In genomic region chr4:8160572-8160971, GRCh38 we compare ENCODE assay signal across 15 cellular contexts. TPM values are rescaled to one million over a fixed set of nuclear protein-coding genes. Genes with fewer than 3 reads are reported as not detected.
DNase-seq lines count a peak whose midpoint lies in the region; ATAC-seq and TF ChIP-seq lines count a peak whose summit lies in the region.
"Had no signal": no experiment of that assay in that cellular context is flagged by ENCODE, and none has a peak within 500 bp of the region (broad histone marks: within the 10 kb centered on the region; RNA-seq: fewer than 3 reads in every experiment).

No MANE protein-coding gene starts in this region.

- no peaks in the 10 kb centered on the region for H3K4me1 ChIP-seq in hepatocyte (ENCODE audit: insufficient read depth)

- no peak overlapping the region for H3K4me3 ChIP-seq in hepatocyte
- H3K4me3 ChIP-seq: HAP-1 had no signal

- no peaks in the 10 kb centered on the region for H3K36me3 ChIP-seq in hepatocyte (replicated peaks; ENCODE audit: insufficient read depth, low read depth)
- H3K36me3 ChIP-seq: HAP-1, stomach had no signal

- no peaks in the 10 kb centered on the region for H4K20me1 ChIP-seq in hepatocyte (ENCODE audit: insufficient read depth, poor library complexity, severe bottlenecking)

- peaks cover 62% of the 10 kb centered on the region for H3K27me3 Mint-ChIP-seq in activated naive CD4-positive, alpha-beta T cell treated with anti-CD3 and anti-CD28 coated beads, Interleukin-2, amount 10 ng/mL, durations not matched to agents 7 days and 5 days

- no peak for ATAC-seq in stimulated activated effector memory CD8-positive, alpha-beta T cell treated with anti-CD3 and anti-CD28 coated beads, Interleukin-12 subunit alpha, Interleukin-12 subunit beta, amount 100 ng/mL, for 72 hours
- no peak for ATAC-seq in HG03342 (IDR thresholded peaks at IDR 0.05; ENCODE audit: unreplicated experiment)

- H3K27me3 ChIP-seq in hepatocyte = peaks cover 16% of the 10 kb centered on the region

- no peak for TF ChIP-seq EP300 in Ishikawa (IDR thresholded peaks at IDR 0.05; ENCODE audit: borderline replicate concordance)

- no peak overlapping the region for H2AFZ ChIP-seq in hepatocyte

- no peak overlapping the region for H3K27ac ChIP-seq in hepatocyte
- H3K27ac ChIP-seq: stomach had no signal

- no peaks in the 10 kb centered on the region for H3K79me2 ChIP-seq in hepatocyte

- H3K4me2 ChIP-seq in hepatocyte = peak overlapping the region; percentile 89

- H3K9me3 ChIP-seq in hepatocyte (ENCODE audit: low read depth) = no peaks in the 10 kb centered on the region
- H3K9me3 ChIP-seq: HAP-1, stomach had no signal

- no peaks in the 10 kb centered on the region for H3K9me3 Mint-ChIP-seq in activated naive CD4-positive, alpha-beta T cell treated with anti-CD3 and anti-CD28 coated beads, Interleukin-2, amount 10 ng/mL, durations not matched to agents 7 days and 5 days
- no peaks in the 10 kb centered on the region for H3K9me3 Mint-ChIP-seq in stimulated activated effector memory CD8-positive, alpha-beta T cell treated with anti-CD3 and anti-CD28 coated beads, Interleukin-12 subunit alpha, Interleukin-12 subunit beta, amount 100 ng/mL, for 72 hours
- H3K9me3 Mint-ChIP-seq: T-helper 1 cell treated with Interleukin-12 subunit alpha and Interleukin-12 subunit beta and Interleukin-4 antibody, amounts not matched to agents 30 μg/mL and 1 μg/mL, for 36 hours had no signal

- TF ChIP-seq RAD21 in Ishikawa (IDR thresholded peaks at IDR 0.05; ENCODE audit: low read depth) = no peak

- CTCF ChIA-PET in activated naive CD4-positive, alpha-beta T cell treated with anti-CD3 and anti-CD28 coated beads, Interleukin-2, amount 10 ng/mL, durations not matched to agents 7 days and 5 days (lab: Charles Lee) = no interaction called here

- H3K27ac Mint-ChIP-seq in activated naive CD4-positive, alpha-beta T cell treated with anti-CD3 and anti-CD28 coated beads, Interleukin-2, amount 10 ng/mL, durations not matched to agents 7 days and 5 days = no peak overlapping the region
- no peak overlapping the region for H3K27ac Mint-ChIP-seq in stimulated activated effector memory CD8-positive, alpha-beta T cell treated with anti-CD3 and anti-CD28 coated beads, Interleukin-12 subunit alpha, Interleukin-12 subunit beta, amount 100 ng/mL, for 72 hours
- H3K27ac Mint-ChIP-seq: T-helper 1 cell treated with Interleukin-12 subunit alpha and Interleukin-12 subunit beta and Interleukin-4 antibody, amounts not matched to agents 30 μg/mL and 1 μg/mL, for 36 hours had no signal

- 67% methylated on average over 3 of the region's 3 CpGs for WGBS in hepatocyte (ENCODE audit: low lambda C conversion rate, missing lambda C conversion rate)

- H3K4me3 Mint-ChIP-seq in activated naive CD4-positive, alpha-beta T cell treated with anti-CD3 and anti-CD28 coated beads, Interleukin-2, amount 10 ng/mL, durations not matched to agents 7 days and 5 days = peak overlapping the region; percentile 60
- H3K4me3 Mint-ChIP-seq in stimulated activated effector memory CD8-positive, alpha-beta T cell treated with anti-CD3 and anti-CD28 coated beads, Interleukin-12 subunit alpha, Interleukin-12 subunit beta, amount 100 ng/mL, for 72 hours = peak overlapping the region; percentile 99

- peaks cover 3% of the 10 kb centered on the region for H3K36me3 Mint-ChIP-seq in activated naive CD4-positive, alpha-beta T cell treated with anti-CD3 and anti-CD28 coated beads, Interleukin-2, amount 10 ng/mL, durations not matched to agents 7 days and 5 days
- no peaks in the 10 kb centered on the region for H3K36me3 Mint-ChIP-seq in stimulated activated effector memory CD8-positive, alpha-beta T cell treated with anti-CD3 and anti-CD28 coated beads, Interleukin-12 subunit alpha, Interleukin-12 subunit beta, amount 100 ng/mL, for 72 hours

- H3K9me2 ChIP-seq in hepatocyte (replicated peaks; ENCODE audit: insufficient read depth) = no peaks in the 10 kb centered on the region

- no peak for DNase-seq in activated naive CD4-positive, alpha-beta T cell treated with anti-CD3 and anti-CD28 coated beads, Interleukin-2, amount 10 ng/mL, durations not matched to agents 7 days and 5 days
- no peak for DNase-seq in activated naive CD4-positive, alpha-beta T cell treated with Interleukin-2 at 50 U/mL for 16 hours
- DNase-seq in hepatocyte (ENCODE audit: low spot score) = no peak
- DNase-seq in stimulated activated effector memory CD8-positive, alpha-beta T cell treated with anti-CD3 and anti-CD28 coated beads, Interleukin-12 subunit alpha, Interleukin-12 subunit beta, amount 100 ng/mL, for 72 hours (ENCODE audit: low spot score in 2 of 2) = no peak
- no peak for DNase-seq in effector CD8-positive, alpha-beta T cell (lab: John Stamatoyannopoulos, UW)
- DNase-seq in HuH-7 (ENCODE audit: low spot score) = no peak
- DNase-seq: activated CD8-positive, alpha-beta memory T cell treated with anti-CD3 and anti-CD28 coated beads, Interleukin-2, amount 50 U/mL, for 48 hours; central memory CD4-positive, alpha-beta T cell; DMS153; NCI-H1436 treated with DMSO at 0.1 percent for 48 hours; stomach had no signal

- TF ChIP-seq CTCF in hepatocyte (IDR thresholded peaks at IDR 0.05; ENCODE audit: poor library complexity) = no peak

- H3K4me1 Mint-ChIP-seq in activated naive CD4-positive, alpha-beta T cell treated with anti-CD3 and anti-CD28 coated beads, Interleukin-2, amount 10 ng/mL, durations not matched to agents 7 days and 5 days = peaks cover 9% of the 10 kb centered on the region
- peaks cover 23% of the 10 kb centered on the region for H3K4me1 Mint-ChIP-seq in stimulated activated effector memory CD8-positive, alpha-beta T cell treated with anti-CD3 and anti-CD28 coated beads, Interleukin-12 subunit alpha, Interleukin-12 subunit beta, amount 100 ng/mL, for 72 hours

TF ChIP-seq in Ishikawa, 13 proteins besides CTCF, POLR2A, EP300 and RAD21:
- TF ChIP-seq MAX (IDR thresholded peaks at IDR 0.05) (no peak), REST (IDR thresholded peaks at IDR 0.05; ENCODE audit: low read depth) (peak; percentile 84)

RNA-seq across cellular contexts. Expression of gene ABLIM2, which starts 2.0 kb away (rescaled TPM):
- 0.68 and 1.7 TPM in 2 replicates for total RNA-seq in hepatocyte
- 2.0 and 3.3 TPM in 2 replicates for polyA plus RNA-seq in hepatocyte

RNA-seq across cellular contexts. Expression of gene SH3TC1, which starts 38.5 kb away (rescaled TPM):
- total RNA-seq in hepatocyte = 16.5 and 35.4 TPM in 2 replicates
- polyA plus RNA-seq in hepatocyte = 30.3 and 41.2 TPM in 2 replicates
